In the genomic region with DNA sequence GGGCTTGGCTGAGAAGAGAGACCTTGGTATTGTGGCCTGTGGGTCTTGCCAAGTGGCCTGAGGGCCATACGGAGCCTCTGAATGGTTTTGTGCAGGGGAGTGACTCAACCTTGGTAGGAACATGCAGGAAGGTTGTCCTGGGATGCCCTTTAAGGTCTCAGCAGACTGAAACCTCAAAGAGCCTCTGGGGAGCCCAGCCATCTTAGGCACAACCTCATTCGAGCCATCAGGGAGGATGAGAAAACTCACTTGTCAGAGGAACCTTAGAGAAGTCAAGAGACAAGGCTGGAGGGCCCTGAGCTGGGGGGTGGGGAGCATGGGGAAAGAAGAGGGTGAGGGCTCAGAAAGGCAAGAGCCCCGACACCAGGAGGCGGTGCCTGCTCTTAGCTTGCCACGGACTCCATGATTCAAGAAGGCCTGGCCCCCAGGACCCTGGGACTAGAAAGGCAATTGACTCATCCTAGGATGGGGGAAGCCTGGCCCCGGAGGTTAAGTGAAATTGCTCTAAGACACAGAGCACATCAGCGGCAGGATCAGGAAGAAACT, we compare ENCODE assay signal across 8 cellular contexts. TPM values are rescaled to one million over a fixed set of nuclear protein-coding genes. Genes with fewer than 3 reads are reported as not detected.
DNase-seq lines count a peak whose midpoint lies in the region; ATAC-seq and TF ChIP-seq lines count a peak whose summit lies in the region.

No MANE protein-coding gene starts in this region.

- 52% methylated on average over 7 of the region's 7 CpGs for WGBS in mesodermal cell (ENCODE audit: insufficient coverage in 2 of 2), 2 experiments
- WGBS in urinary bladder = 50% methylated on average over 7 of the region's 7 CpGs

- no peaks in the 10 kb centered on the region for H3K9me3 ChIP-seq in Peyer's patch
- H3K9me3 ChIP-seq in mesodermal cell (ENCODE audit: control insufficient read depth, low read length) = no peaks in the 10 kb centered on the region

- H3K27me3 ChIP-seq in Peyer's patch = no peaks in the 10 kb centered on the region

- H3K36me3 ChIP-seq in Peyer's patch = no peaks in the 10 kb centered on the region
- no peaks in the 10 kb centered on the region for H3K36me3 ChIP-seq in mesodermal cell (ENCODE audit: control insufficient read depth, insufficient read depth, low read length)
- no peaks in the 10 kb centered on the region for H3K36me3 ChIP-seq in urinary bladder (ENCODE audit: insufficient read depth)

- DNase-seq in activated T-cell treated with anti-CD3 and anti-CD28 coated beads for 1 hour (ENCODE audit: low read depth) = peak; percentile 21
- no peak for DNase-seq in activated T-cell treated with anti-CD3 and anti-CD28 coated beads for 4 hours
- DNase-seq in Peyer's patch = peak in 2 of 3 donors; percentile 44 to 57
- DNase-seq in cerebellar cortex (ENCODE audit: low spot score) = peak; percentile 45
- no peak for DNase-seq in left lobe of liver (ENCODE audit: low spot score)

- H3K4me1 ChIP-seq in Peyer's patch = peaks cover 4 to 17% (median 6%) of the 10 kb centered on the region in 4 donors
- peaks cover 25% of the 10 kb centered on the region for H3K4me1 ChIP-seq in mesodermal cell (ENCODE audit: control insufficient read depth, insufficient read depth, low read length, poor library complexity, severe bottlenecking)
- no peaks in the 10 kb centered on the region for H3K4me1 ChIP-seq in urinary bladder (ENCODE audit: insufficient read depth)

- no peak for TF ChIP-seq CTCF in Peyer's patch (IDR thresholded peaks at IDR 0.05)

- no peak for TF ChIP-seq POLR2A in Peyer's patch (IDR thresholded peaks at IDR 0.05)

- H3K27ac ChIP-seq in Peyer's patch (peak overlapping the region; percentile 89 to 99 (median 94)), mesodermal cell (ENCODE audit: low read depth, low read length, severe bottlenecking) (peak overlapping the region; percentile 73), urinary bladder (ENCODE audit: low read depth) (peak overlapping the region; percentile 93)

- peak overlapping the region in 3 of 4 donors; percentile 68 to 94 (median 76) for H3K4me3 ChIP-seq in Peyer's patch
- H3K4me3 ChIP-seq in mesodermal cell (ENCODE audit: extremely low read depth, insufficient read depth, low read length, poor library complexity, severe bottlenecking) = peak overlapping the region; percentile 40
- no peak overlapping the region for H3K4me3 ChIP-seq in urinary bladder (ENCODE audit: low read depth, low read length)

- ATAC-seq in HG02798 (IDR thresholded peaks at IDR 0.05; ENCODE audit: poor library complexity, unreplicated experiment) (peak; percentile 7), left lobe of liver (no peak)

RNA-seq across cellular contexts. Expression of a gene that starts 13.0 kb away (rescaled TPM):
- 10 to 100 TPM; 17.8 to 28.5 (median 20.7) TPM for total RNA-seq in Peyer's patch
- polyA plus RNA-seq in mesodermal cell (2013, experiment 1 of 2) = 16.5 TPM
- polyA plus RNA-seq in mesodermal cell (2013, experiment 2 of 2) = 14.4 TPM
- total RNA-seq in urinary bladder = 40.2 TPM
- polyA plus RNA-seq in urinary bladder = 217 TPM
- total RNA-seq in left lobe of liver = 13.1 TPM

RNA-seq across cellular contexts. Expression of a gene that starts 24.0 kb away (rescaled TPM):
- total RNA-seq in Peyer's patch (10 to 100 TPM in 1 of 4 donors, 1 to 10 TPM in 3; 1.1 to 38.8 (median 4.7) TPM), urinary bladder (3.4 TPM), left lobe of liver (3.0 TPM)
- not detected for polyA plus RNA-seq in mesodermal cell (2013, experiment 1 of 2)
- polyA plus RNA-seq in mesodermal cell (2013, experiment 2 of 2) = not detected
- polyA plus RNA-seq in urinary bladder = 15.8 TPM

RNA-seq across cellular contexts. Expression of a gene that starts 55.1 kb away (rescaled TPM):
- total RNA-seq in Peyer's patch (10 to 100 TPM in 3 of 4 donors, 1 to 10 TPM in 1; 7.0 to 21.5 (median 12.0) TPM), urinary bladder (19.0 TPM), left lobe of liver (20.0 TPM)
- 44.6 TPM for polyA plus RNA-seq in mesodermal cell (2013, experiment 1 of 2)
- polyA plus RNA-seq in mesodermal cell (2013, experiment 2 of 2) = 35.0 TPM
- 44.8 TPM for polyA plus RNA-seq in urinary bladder

Comparison
In these comparisons a context has a peak if more than half of its experiments do, and no peak if none do; other contexts are left out.
1. DNase-seq: peak in activated T-cell treated with anti-CD3 and anti-CD28 coated beads for 1 hour (single experiment), Peyer's patch (2 of 3) and cerebellar cortex (single experiment); none in activated T-cell treated with anti-CD3 and anti-CD28 coated beads for 4 hours (single experiment) and left lobe of liver (single experiment).
2. Peak in every context shown above with its lines, with median percentiles within 50 percentile points of each other: H3K27ac ChIP-seq.